Comparison of ENCODE assay signal across 8 cellular contexts in the genomic region with DNA sequence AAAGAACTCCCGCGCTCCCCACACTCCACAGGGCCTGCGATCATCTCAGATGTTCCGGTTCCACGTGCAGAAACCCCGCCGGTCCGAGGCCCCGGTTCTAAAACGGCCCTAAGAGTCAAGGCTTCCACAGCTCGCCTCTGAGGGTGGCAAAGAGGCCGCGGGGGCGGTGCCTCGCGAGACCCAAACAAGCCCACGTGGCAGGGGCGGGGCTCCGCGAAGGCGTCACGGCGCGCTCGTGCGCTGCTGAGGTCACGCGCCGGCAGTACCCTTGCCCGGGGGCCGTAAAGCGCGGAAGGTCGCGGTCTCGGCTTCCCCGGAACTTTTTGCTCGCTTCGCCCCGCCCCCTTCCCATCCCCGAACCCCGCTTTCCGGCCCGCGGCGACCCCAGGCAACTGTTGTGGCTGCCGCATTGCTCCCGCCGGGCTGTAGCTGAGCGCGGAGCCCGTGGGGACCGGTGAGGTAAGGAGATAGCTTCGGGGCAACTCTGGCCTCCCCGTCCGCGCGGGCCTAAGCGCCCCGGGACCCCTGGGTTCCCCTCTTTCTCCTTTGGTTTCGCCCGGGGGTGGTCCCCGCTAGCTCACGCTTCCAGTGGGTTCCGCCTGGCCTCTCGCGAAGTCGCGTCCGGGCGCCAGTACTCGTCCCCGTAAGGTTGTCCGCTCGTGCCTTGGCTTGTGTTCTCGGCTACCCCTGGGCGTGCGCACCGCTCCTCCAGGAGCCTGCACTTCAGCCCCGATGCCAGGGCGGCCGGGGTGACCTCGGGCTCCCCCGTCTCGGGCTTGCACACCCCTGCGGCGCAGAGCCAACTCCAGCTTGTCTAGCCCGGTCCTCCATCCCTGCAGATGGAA. TPM values are rescaled to one million over a fixed set of nuclear protein-coding genes. Genes with fewer than 3 reads are reported as not detected.
DNase-seq lines count a peak whose midpoint lies in the region; ATAC-seq, FAIRE-seq and TF ChIP-seq lines count a peak whose summit lies in the region.
"Not testable (repeated sequence)": the region's sequence is repeated elsewhere in the genome, so short reads cannot be mapped to it uniquely, and the experiment has no call there.

Gene PDPR, plus strand, starts transcription at position 351 of the 845 bp plus-strand sequence. CDS start 6,161 bp downstream, outside the sequence.

- DNase-seq in AG04450 (ENCODE audit: low read depth, low spot score) (peak; percentile 51), NCI-H2227 treated with DMSO at 0.1 percent for 48 hours (lab: John Stamatoyannopoulos, UW) (peak; percentile 53), bronchial epithelial cell (ENCODE audit: low read depth) (peak; percentile 57), iPS-NIHi11 (ENCODE audit: low spot score) (peak; percentile 87)

- CTCF ChIA-PET in AG04450 (lab: Charles Lee), result not testable (repeated sequence)

- peak within 1 kb of the TSS; percentile 71 for H3K4me3 ChIP-seq in AG04450 (ENCODE audit: low read depth, low read length)
- H3K4me3 ChIP-seq in WI38 (ENCODE audit: low read depth, low read length), result peak within 1 kb of the TSS; percentile 64
- H3K4me3 ChIP-seq in bronchial epithelial cell (ENCODE audit: low read depth, low read length), result peak within 1 kb of the TSS; percentile 58
- peak within 1 kb of the TSS; percentile 46 to 83 (median 71) for H3K4me3 ChIP-seq in skin epidermis

- FAIRE-seq in bronchial epithelial cell (lab: Jason Lieb, UNC), result not testable (repeated sequence)

- peak within 1 kb of the TSS; percentile 47 for H3K27ac ChIP-seq in AG04450 (ENCODE audit: low read depth, low read length)
- H3K27ac ChIP-seq in skin epidermis, result peak within 1 kb of the TSS in 20 of 21 experiments; percentile 51 to 89 (median 82)

- not testable (repeated sequence) for H3K27me3 ChIP-seq in AG04450 (ENCODE audit: control insufficient read depth, insufficient read depth, low read length); bronchial epithelial cell (ENCODE audit: control insufficient read depth, insufficient read depth, low read length)

- POLR2A ChIA-PET in AG04450 (lab: Yijun Ruan, JAX), result not testable (repeated sequence)

- H3K36me3 ChIP-seq in bronchial epithelial cell (ENCODE audit: control insufficient read depth, insufficient read depth, low read length), result not testable (repeated sequence)

- ATAC-seq in GM18909 (IDR thresholded peaks at IDR 0.05; ENCODE audit: poor library complexity, unreplicated experiment) (peak; percentile 93), HG03159 (IDR thresholded peaks at IDR 0.05; ENCODE audit: unreplicated experiment) (peak; percentile 95)

- H3K9me3 ChIP-seq in AG04450 (ENCODE audit: control insufficient read depth, insufficient read depth, low read length), result not testable (repeated sequence)

- not testable (repeated sequence) for TF ChIP-seq CTCF in AG04450 (IDR thresholded peaks at IDR 0.05; ENCODE audit: low read depth, low read length); WI38 (IDR thresholded peaks at IDR 0.05; ENCODE audit: low read depth, low read length); bronchial epithelial cell (IDR thresholded peaks at IDR 0.05; ENCODE audit: insufficient read depth, low read length, severe bottlenecking)

RNA-seq across cellular contexts. Expression of gene PDPR, which starts in this region (rescaled TPM):
- 27.7 and 28.2 TPM in 2 replicates for polyA plus RNA-seq in AG04450 (2011; rRNA removed)
- polyA minus RNA-seq in AG04450 (2011; rRNA and poly(A)+ RNA removed), result 42.2 and 52.0 TPM in 2 replicates
- 4.1 and 8.4 TPM in 2 replicates for total RNA-seq in bronchial epithelial cell

Comparison
In these comparisons a context has a peak if more than half of its experiments do, and no peak if none do; other contexts are left out.
1. Peak in every context shown above with its lines: DNase-seq, ATAC-seq, H3K4me3 ChIP-seq and H3K27ac ChIP-seq.